Comparison of ENCODE assay signal across 26 cellular contexts in genomic region chr1:236204043-236204442, GRCh38.
A peak's percentile ranks its signal among the peaks of the same experiment; 100 is the strongest.
DNase-seq lines count a peak whose midpoint lies in the region; ATAC-seq, FAIRE-seq and TF ChIP-seq lines count a peak whose summit lies in the region.
"Had no signal": no experiment of that assay in that cellular context is flagged by ENCODE, and none has a peak within 500 bp of the region (broad histone marks: within the 10 kb centered on the region; RNA-seq: fewer than 3 reads in every experiment).

No MANE protein-coding gene starts in this region.

- ATAC-seq in GM18873 (IDR thresholded peaks at IDR 0.05; ENCODE audit: low FRiP score, unreplicated experiment), result no peak
- ATAC-seq: CD8-positive, alpha-beta T cell; effector memory CD8-positive, alpha-beta T cell had no signal

- no peak overlapping the region for H3K4me3 ChIP-seq in epithelial cell of esophagus (ENCODE audit: low read length)
- H3K4me3 ChIP-seq: coronary artery, SJCRH30, smooth muscle cell, thoracic aorta had no signal

- no peak for TF ChIP-seq CTCF in D721Med (IDR thresholded peaks at IDR 0.05; ENCODE audit: insufficient read depth, missing control alignments)
- no peak for TF ChIP-seq CTCF in epithelial cell of esophagus (IDR thresholded peaks at IDR 0.05; ENCODE audit: insufficient read depth, low read depth, low read length, missing control alignments)

- DNase-seq in D721Med (ENCODE audit: insufficient read length, low spot score) (no peak), LHCN-M2 (ENCODE audit: low read depth) (peak; percentile 35), epithelial cell of esophagus (ENCODE audit: low read depth) (peak; percentile 40), DMS 273 treated with DMSO at 0.1 percent for 48 hours (lab: John Stamatoyannopoulos, UW) (no peak)
- DNase-seq in activated CD4-positive, alpha-beta T cell treated with anti-CD3 and anti-CD28 coated beads, Interleukin-2, amount 50 U/mL, for 48 hours, result no peak
- DNase-seq in stimulated activated CD4-positive, alpha-beta T cell treated with anti-CD3 and anti-CD28 coated beads, Interleukin-1b, Interleukin-23, amount 100 ng/mL, for 48 hours, result no peak
- DNase-seq: activated CD4-positive, alpha-beta T cell treated with anti-CD3 and anti-CD28 coated beads for 4 hours; activated CD8-positive, alpha-beta memory T cell treated with anti-CD3 and anti-CD28 coated beads for 24 hours; activated gamma-delta T cell treated with Interleukin-2 at 50 U/mL for 16 hours; activated T-cell treated with anti-CD3 and anti-CD28 coated beads for 4 hours; caudate nucleus; CD8-positive, alpha-beta T cell; effector memory CD8-positive, alpha-beta T cell; erythroblast; hypothalamus; NCI-H146; NCI-H82; SJCRH30; T1000 had no signal

- FAIRE-seq in D721Med (lab: Jason Lieb, UNC), result peak; percentile 35
- peak; percentile 73 for FAIRE-seq in islet of Langerhans (lab: Jason Lieb, UNC)
- FAIRE-seq: RCC 7860, urothelium cell line had no signal

Comparison
In these comparisons a context has a peak if more than half of its experiments do, and no peak if none do; other contexts are left out.
1. DNase-seq: peak in LHCN-M2 (single experiment) and epithelial cell of esophagus (single experiment); none in D721Med (single experiment), activated CD4-positive, alpha-beta T cell treated with anti-CD3 and anti-CD28 coated beads, Interleukin-2, amount 50 U/mL, for 48 hours (0 of 2), DMS 273 treated with DMSO at 0.1 percent for 48 hours (single experiment) and stimulated activated CD4-positive, alpha-beta T cell treated with anti-CD3 and anti-CD28 coated beads, Interleukin-1b, Interleukin-23, amount 100 ng/mL, for 48 hours (single experiment).